Comparison of ENCODE assay signal across 9 cellular contexts in genomic region chr2:228157841-228158240, GRCh38. TPM values are rescaled to one million over a fixed set of nuclear protein-coding genes. Genes with fewer than 3 reads are reported as not detected.
"Had no signal": no experiment of that assay in that cellular context is flagged by ENCODE, and none has a peak within 500 bp of the region (broad histone marks: within the 10 kb centered on the region; RNA-seq: fewer than 3 reads in every experiment).

No MANE protein-coding gene starts in this region.

- DNase-seq: H9, HCEC 1CT had no signal

- H3K4me2 ChIP-seq: GM23338 had no signal

- H3K27ac ChIP-seq: HL-60 had no signal

- H2AFZ ChIP-seq: GM23338 had no signal

- H3K4me3 ChIP-seq: GM23338 had no signal

- FAIRE-seq: H1, H54, HepG2 had no signal

RNA-seq across cellular contexts. Expression of gene SPHKAP, which starts 23.6 kb away (rescaled TPM):
- total RNA-seq: H1, H9, HepG2, HT1080 had no signal
- polyA plus RNA-seq: GM23338, HepG2, IgD-negative memory B cell had no signal
